ENCODE assay signal across 10 cellular contexts in the genomic region with DNA sequence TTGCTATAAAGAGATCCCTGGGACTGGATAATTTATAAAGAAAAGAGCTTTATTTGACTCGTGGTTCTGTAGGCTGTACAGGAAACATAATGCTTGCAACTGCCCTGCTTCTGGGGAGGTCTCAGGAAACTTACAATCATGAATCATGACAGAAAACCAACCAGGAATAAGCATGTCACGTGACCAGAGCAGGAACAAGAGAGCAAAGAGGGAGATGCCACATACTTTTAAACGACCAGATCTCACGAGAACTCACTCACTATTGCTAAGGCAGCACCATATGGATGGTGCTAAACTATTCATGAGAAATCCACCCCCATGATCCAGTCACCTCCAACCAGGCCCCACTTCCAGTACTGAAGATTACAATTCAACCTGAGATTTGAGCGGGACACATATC. TPM values are rescaled to one million over a fixed set of nuclear protein-coding genes. Genes with fewer than 3 reads are reported as not detected.
A peak's percentile ranks its signal among the peaks of the same experiment; 100 is the strongest.
DNase-seq lines count a peak whose midpoint lies in the region; ATAC-seq and TF ChIP-seq lines count a peak whose summit lies in the region.
"Had no signal": no experiment of that assay in that cellular context is flagged by ENCODE, and none has a peak within 500 bp of the region (broad histone marks: within the 10 kb centered on the region; RNA-seq: fewer than 3 reads in every experiment).

No MANE protein-coding gene starts in this region.

- peaks cover 5% of the 10 kb centered on the region for H3K4me1 ChIP-seq in mesenchymal stem cell (ENCODE audit: control insufficient read depth, insufficient read depth, low read depth, low read length)
- H3K4me1 ChIP-seq in colonic mucosa = no peaks in the 10 kb centered on the region

- 33% methylated on average over 5 of the region's 5 CpGs for WGBS in mesenchymal stem cell

- no peak overlapping the region for H3K4me2 ChIP-seq in mesenchymal stem cell (ENCODE audit: low read length, poor library complexity, severe bottlenecking)

- H3K4me1 Mint-ChIP-seq in activated naive CD8-positive, alpha-beta T cell treated with anti-CD3 and anti-CD28 coated beads, Interleukin-2, amount 50 U/mL, for 24 hours = peaks cover 14% of the 10 kb centered on the region

- H2BK5ac ChIP-seq in mesenchymal stem cell (ENCODE audit: low read depth, low read length, poor library complexity, severe bottlenecking) = no peak overlapping the region

- H2BK15ac ChIP-seq in mesenchymal stem cell (ENCODE audit: low read depth, poor library complexity, severe bottlenecking) = no peak overlapping the region

- in situ Hi-C loops in Caki2 (cut with HindIII; ENCODE audit: low pct_unique_long_range_greater_than_20kb, low sequenced_read_pairs) = no loop called here

- H3K36me3 ChIP-seq in KOPT-K1 (ENCODE audit: insufficient read depth, low read length) = peaks cover 38% of the 10 kb centered on the region
- peaks cover 0 to 6% of the 10 kb centered on the region in 2 experiments for H3K36me3 ChIP-seq in mesenchymal stem cell (ENCODE audit: control insufficient read depth in 1 of 2, insufficient read depth in 2 of 2, low read depth in 1 of 2, low read length in 2 of 2)
- H3K36me3 ChIP-seq in colonic mucosa = no peaks in the 10 kb centered on the region

- no peak overlapping the region for H2AK5ac ChIP-seq in mesenchymal stem cell (ENCODE audit: low read length, severe bottlenecking)

- no peaks in the 10 kb centered on the region for H3K9me3 ChIP-seq in KOPT-K1 (ENCODE audit: insufficient read depth, low read length, poor library complexity, severe bottlenecking)
- no peaks in the 10 kb centered on the region for H3K9me3 ChIP-seq in mesenchymal stem cell (ENCODE audit: control insufficient read depth, low read length)
- H3K9me3 ChIP-seq in colonic mucosa = no peaks in the 10 kb centered on the region

- ATAC-seq in activated naive CD8-positive, alpha-beta T cell treated with anti-CD3 and anti-CD28 coated beads, Interleukin-2, amount 50 U/mL, for 24 hours = peak; percentile 77

- H3K4me3 Mint-ChIP-seq in activated naive CD8-positive, alpha-beta T cell treated with anti-CD3 and anti-CD28 coated beads, Interleukin-2, amount 50 U/mL, for 24 hours = no peak overlapping the region
- H3K4me3 Mint-ChIP-seq: activated B cell treated with CpG ODN at 0.5 μM for 24 hours had no signal

- DNase-seq in Caki2 (ENCODE audit: low read depth) (peak; percentile 35), mesenchymal stem cell (peak; percentile 80), colonic mucosa (no peak), hippocampal formation (lab: John Stamatoyannopoulos, UW) (no peak), NCI-H1694 treated with DMSO at 0.1 percent for 48 hours (lab: John Stamatoyannopoulos, UW) (no peak), NCI-H2196 (lab: John Stamatoyannopoulos, UW; ENCODE audit: unreplicated experiment) (no peak)
- no peak for DNase-seq in activated naive CD8-positive, alpha-beta T cell treated with anti-CD3 and anti-CD28 coated beads, Interleukin-2, amount 50 U/mL, for 24 hours
- DNase-seq: activated B cell treated with CpG ODN at 0.5 μM for 24 hours; stimulated activated CD4-positive, alpha-beta T cell treated with anti-CD3 and anti-CD28 coated beads, Interleukin-2, amount 100 ng/mL, for 48 hours had no signal

- H2BK120ac ChIP-seq in mesenchymal stem cell (ENCODE audit: low read depth, low read length) = no peak overlapping the region

- H2BK12ac ChIP-seq in mesenchymal stem cell (ENCODE audit: low read length in 2 of 2) = no peak overlapping the region

- H3K14ac ChIP-seq in mesenchymal stem cell (ENCODE audit: low read length in 2 of 2) = no peak overlapping the region

- no peak overlapping the region for H3K23ac ChIP-seq in mesenchymal stem cell (ENCODE audit: low read length in 2 of 2)

- H4K8ac ChIP-seq in mesenchymal stem cell (ENCODE audit: low read length) = peak overlapping the region; percentile 59

- peak overlapping the region; percentile 61 for H3K27ac Mint-ChIP-seq in activated naive CD8-positive, alpha-beta T cell treated with anti-CD3 and anti-CD28 coated beads, Interleukin-2, amount 50 U/mL, for 24 hours
- H3K27ac Mint-ChIP-seq: activated B cell treated with CpG ODN at 0.5 μM for 24 hours had no signal

- H3K79me1 ChIP-seq in mesenchymal stem cell (replicated peaks; ENCODE audit: low read length, poor library complexity, severe bottlenecking) = peaks cover 33% of the 10 kb centered on the region

- H3K27me3 Mint-ChIP-seq in activated naive CD8-positive, alpha-beta T cell treated with anti-CD3 and anti-CD28 coated beads, Interleukin-2, amount 50 U/mL, for 24 hours = no peaks in the 10 kb centered on the region
- H3K27me3 Mint-ChIP-seq: activated B cell treated with CpG ODN at 0.5 μM for 24 hours had no signal

- intact Hi-C loops in colonic mucosa (cut with DNase I) = no loop called here

- H3K18ac ChIP-seq in mesenchymal stem cell (ENCODE audit: low read depth in 1 of 2, low read length in 2 of 2) = no peak overlapping the region

- peak overlapping the region; percentile 26 for H3K27ac ChIP-seq in KOPT-K1 (ENCODE audit: low read depth, low read length, poor library complexity, severe bottlenecking)
- H3K27ac ChIP-seq in mesenchymal stem cell (ENCODE audit: low read length, poor library complexity, severe bottlenecking) = no peak overlapping the region
- no peak overlapping the region for H3K27ac ChIP-seq in colonic mucosa

- H3K9me3 Mint-ChIP-seq in activated naive CD8-positive, alpha-beta T cell treated with anti-CD3 and anti-CD28 coated beads, Interleukin-2, amount 50 U/mL, for 24 hours = no peaks in the 10 kb centered on the region
- H3K9me3 Mint-ChIP-seq: activated B cell treated with CpG ODN at 0.5 μM for 24 hours had no signal

- no peak overlapping the region for H2AFZ ChIP-seq in mesenchymal stem cell (ENCODE audit: low read depth, low read length)

- H3K4ac ChIP-seq in mesenchymal stem cell (ENCODE audit: low read depth in 1 of 2, low read length in 2 of 2) = no peak overlapping the region

- H3K27me3 ChIP-seq in mesenchymal stem cell (ENCODE audit: control insufficient read depth in 1 of 2, insufficient read depth in 1 of 2, low read length in 2 of 2) (no peaks in the 10 kb centered on the region), colonic mucosa (no peaks in the 10 kb centered on the region)

- no peak overlapping the region for H4K91ac ChIP-seq in mesenchymal stem cell (ENCODE audit: low read length)

- peaks cover 10% of the 10 kb centered on the region for H3K36me3 Mint-ChIP-seq in activated naive CD8-positive, alpha-beta T cell treated with anti-CD3 and anti-CD28 coated beads, Interleukin-2, amount 50 U/mL, for 24 hours (ENCODE audit: low read depth)

- H3K4me3 ChIP-seq in mesenchymal stem cell (ENCODE audit: insufficient read depth in 1 of 2, low read depth in 1 of 2, low read length in 2 of 2) = no peak overlapping the region
- H3K4me3 ChIP-seq in colonic mucosa = no peak overlapping the region

- H3K9ac ChIP-seq in mesenchymal stem cell (ENCODE audit: low read length) (peak overlapping the region; percentile 46), colonic mucosa (ENCODE audit: low read depth in 2 of 2, low read length in 2 of 2) (no peak overlapping the region)

- TF ChIP-seq CTCF in colonic mucosa (IDR thresholded peaks at IDR 0.05) = no peak

RNA-seq across cellular contexts. Expression of a gene that starts 49.8 kb away (rescaled TPM):
- total RNA-seq in Caki2 (2014; rRNA removed; shearing (Covaris generic); ENCODE audit: low replicate concordance) = 76.9 and 87.3 TPM in 2 replicates
- 13.0 TPM for polyA plus RNA-seq in mesenchymal stem cell (2013, experiment 1 of 2)
- 13.9 TPM for polyA plus RNA-seq in mesenchymal stem cell (2013, experiment 2 of 2)
- total RNA-seq in colonic mucosa = 100 to 1,000 TPM in 1 of 2 donors, 10 to 100 TPM in 1; 29.9 to 101 TPM

Comparison
In these comparisons a context has a peak if more than half of its experiments do, and no peak if none do; other contexts are left out.
1. DNase-seq: peak in Caki2 (single experiment) and mesenchymal stem cell (single experiment); none in activated naive CD8-positive, alpha-beta T cell treated with anti-CD3 and anti-CD28 coated beads, Interleukin-2, amount 50 U/mL, for 24 hours (single experiment), colonic mucosa (single experiment), hippocampal formation (0 of 2), NCI-H1694 treated with DMSO at 0.1 percent for 48 hours (single experiment) and NCI-H2196 (single experiment).